ENCODE assay signal across 8 cellular contexts in genomic region chr13:44142540-44142867, GRCh38.
DNase-seq lines count a peak whose midpoint lies in the region; ATAC-seq and TF ChIP-seq lines count a peak whose summit lies in the region.

No MANE protein-coding gene starts in this region.

- peak overlapping the region; percentile 25; the same call in 1 of the 2 replicates for H3K27ac ChIP-seq in DOHH2 (ENCODE audit: low read depth, low read length)
- H3K27ac ChIP-seq in Peyer's patch = peak overlapping the region; percentile 66 to 93 (median 84)
- peak overlapping the region; percentile 65 to 89 for H3K27ac ChIP-seq in esophagus (ENCODE audit: low read depth in 2 of 2, low read length in 1 of 2)

- H3K4me2 ChIP-seq in DOHH2 (ENCODE audit: low read length) = peak overlapping the region; percentile 84

- no peak for TF ChIP-seq CTCF in DOHH2 (IDR thresholded peaks at IDR 0.05; ENCODE audit: low read depth, low read length, poor library complexity, severe bottlenecking)
- no peak for TF ChIP-seq CTCF in Peyer's patch (IDR thresholded peaks at IDR 0.05)
- TF ChIP-seq CTCF in omental fat pad (IDR thresholded peaks at IDR 0.05) = no peak

- H3K36me3 ChIP-seq in DOHH2 (ENCODE audit: control insufficient read depth, low read length) (peaks cover 5% of the 10 kb centered on the region), Peyer's patch (no peaks in the 10 kb centered on the region), esophagus (ENCODE audit: control insufficient read depth in 2 of 2, insufficient read depth in 2 of 2, low read length in 1 of 2) (no peaks in the 10 kb centered on the region)

- H3K9me3 ChIP-seq in DOHH2 (ENCODE audit: control insufficient read depth, insufficient read depth, low read length) (no peaks in the 10 kb centered on the region), Peyer's patch (no peaks in the 10 kb centered on the region), esophagus (ENCODE audit: control insufficient read depth in 2 of 2, insufficient read depth in 1 of 2, low read depth in 1 of 2, low read length in 1 of 2) (no peaks in the 10 kb centered on the region)

- H4K20me1 ChIP-seq in DOHH2 (ENCODE audit: control insufficient read depth, insufficient read depth, low read depth, low read length) = no peaks in the 10 kb centered on the region

- H3K4me3 ChIP-seq in DOHH2 (ENCODE audit: low read length) (peak overlapping the region; percentile 88), Peyer's patch (peak overlapping the region; percentile 36 to 75 (median 50)), esophagus (ENCODE audit: low read depth in 1 of 2, low read length in 2 of 2) (peak overlapping the region; percentile 51 to 68)

- WGBS in esophagus, 2 donors = 6 to 11% methylated on average over 7 of the region's 7 CpGs

- DNase-seq in Peyer's patch (no peak), omental fat pad (ENCODE audit: low spot score) (no peak), NCI-H1436 treated with DMSO at 0.1 percent for 48 hours (lab: John Stamatoyannopoulos, UW) (no peak), GDM1 (lab: John Stamatoyannopoulos, UW) (no peak)

- ATAC-seq in omental fat pad (ENCODE audit: low FRiP score) (peak; percentile 18), GM21723 (IDR thresholded peaks at IDR 0.05; ENCODE audit: unreplicated experiment) (no peak), HG02642 (IDR thresholded peaks at IDR 0.05; ENCODE audit: poor library complexity, unreplicated experiment) (no peak)

- no peaks in the 10 kb centered on the region for H3F3A ChIP-seq in DOHH2 (ENCODE audit: control insufficient read depth, insufficient read depth)

- no peaks in the 10 kb centered on the region for H3K9me2 ChIP-seq in DOHH2 (replicated peaks; ENCODE audit: control insufficient read depth, low read length)

- H3K27me3 ChIP-seq in DOHH2 (ENCODE audit: control insufficient read depth, low read length) (no peaks in the 10 kb centered on the region), Peyer's patch (no peaks in the 10 kb centered on the region), esophagus (ENCODE audit: control insufficient read depth in 1 of 2, insufficient read depth in 2 of 2, low read length in 2 of 2) (no peaks in the 10 kb centered on the region)

- peaks cover 9% of the 10 kb centered on the region for H3K79me2 ChIP-seq in DOHH2 (ENCODE audit: control insufficient read depth, low read length)

- TF ChIP-seq POLR2A in Peyer's patch (IDR thresholded peaks at IDR 0.05) = no peak

- peaks cover 63% of the 10 kb centered on the region for H3K4me1 ChIP-seq in DOHH2 (ENCODE audit: control insufficient read depth, low read length)
- peaks cover 0 to 10% (median 2%) of the 10 kb centered on the region in 4 donors for H3K4me1 ChIP-seq in Peyer's patch
- peaks cover 0 to 2% of the 10 kb centered on the region in 2 donors for H3K4me1 ChIP-seq in esophagus (ENCODE audit: control insufficient read depth in 2 of 2, insufficient read depth in 2 of 2, low read length in 1 of 2)

Comparison
In these comparisons a context has a peak if more than half of its experiments do, and no peak if none do; other contexts are left out.
1. H3K27ac ChIP-seq: peak in every context shown above with its lines; median percentile 84 in Peyer's patch; 77 in esophagus; 25 in DOHH2.